Comparison of ENCODE assay signal across 8 cellular contexts in the genomic region with DNA sequence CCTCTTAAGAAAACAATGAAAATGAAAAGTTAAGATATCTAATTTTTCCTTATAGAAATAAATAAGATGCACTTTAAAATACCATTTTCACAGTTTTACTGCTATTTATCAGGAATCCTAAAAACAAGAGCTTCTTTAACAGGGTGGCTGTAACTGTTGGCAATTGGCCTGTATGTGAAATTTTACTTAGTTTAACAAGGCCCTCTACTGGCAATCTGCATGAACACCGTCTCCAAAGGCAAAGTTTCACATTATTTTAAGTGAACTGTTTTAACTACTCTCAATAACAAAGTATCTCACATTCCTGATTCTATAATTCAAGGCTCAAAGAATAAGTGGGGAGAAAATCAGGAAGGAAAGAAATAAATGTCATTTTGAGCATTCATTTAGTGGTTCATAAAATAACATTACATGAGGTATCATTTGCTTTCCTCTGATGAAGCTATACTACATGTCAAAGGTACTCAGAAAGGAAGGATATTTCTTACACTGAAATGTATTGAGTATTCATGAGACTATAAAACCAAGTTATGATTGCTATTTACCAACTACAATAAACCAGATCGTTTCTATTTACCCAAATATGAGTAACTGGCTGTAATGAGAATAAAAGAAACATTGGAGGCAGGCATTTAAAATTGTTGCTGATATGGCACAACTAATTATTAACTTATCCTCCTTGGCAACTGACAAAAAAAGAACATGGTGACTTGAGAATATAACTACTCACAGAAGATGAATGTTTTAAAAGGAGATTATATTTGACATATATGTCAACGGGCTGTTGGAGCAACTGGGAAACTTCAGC. TPM values are rescaled to one million over a fixed set of nuclear protein-coding genes. Genes with fewer than 3 reads are reported as not detected.
DNase-seq lines count a peak whose midpoint lies in the region; ATAC-seq and TF ChIP-seq lines count a peak whose summit lies in the region.

No MANE protein-coding gene starts in this region.

- H3K4me3 Mint-ChIP-seq in nephron: no peak overlapping the region
- H3K4me3 Mint-ChIP-seq in activated naive CD8-positive, alpha-beta T cell treated with anti-CD3 and anti-CD28 coated beads, Interleukin-2, amount 50 U/mL, for 24 hours: no peak overlapping the region

- H3K27ac Mint-ChIP-seq in nephron: peak overlapping the region in 2 of 3 experiments; percentile 10 to 11
- H3K27ac Mint-ChIP-seq in activated naive CD8-positive, alpha-beta T cell treated with anti-CD3 and anti-CD28 coated beads, Interleukin-2, amount 50 U/mL, for 24 hours: no peak overlapping the region

- H3K4me1 Mint-ChIP-seq in nephron: peaks cover 21% of the 10 kb centered on the region
- H3K4me1 Mint-ChIP-seq in activated naive CD8-positive, alpha-beta T cell treated with anti-CD3 and anti-CD28 coated beads, Interleukin-2, amount 50 U/mL, for 24 hours: no peaks in the 10 kb centered on the region

- peaks cover 7% of the 10 kb centered on the region for H3K27me3 Mint-ChIP-seq in nephron (ENCODE audit: low read depth)
- H3K27me3 Mint-ChIP-seq in activated naive CD8-positive, alpha-beta T cell treated with anti-CD3 and anti-CD28 coated beads, Interleukin-2, amount 50 U/mL, for 24 hours: no peaks in the 10 kb centered on the region

- DNase-seq in GM12864 (ENCODE audit: low read depth) (peak; percentile 16), NCI-H774 (lab: John Stamatoyannopoulos, UW) (peak; percentile 54), dermis blood vessel endothelial cell (peak; percentile 77)
- DNase-seq in activated naive CD8-positive, alpha-beta T cell treated with anti-CD3 and anti-CD28 coated beads, Interleukin-2, amount 50 U/mL, for 24 hours: no peak
- no peak for DNase-seq in stimulated activated naive CD4-positive, alpha-beta T cell (lab: John Stamatoyannopoulos, UW)

- no peaks in the 10 kb centered on the region for H3K9me3 Mint-ChIP-seq in nephron
- no peaks in the 10 kb centered on the region for H3K9me3 Mint-ChIP-seq in activated naive CD8-positive, alpha-beta T cell treated with anti-CD3 and anti-CD28 coated beads, Interleukin-2, amount 50 U/mL, for 24 hours

- H3K36me3 Mint-ChIP-seq in nephron (ENCODE audit: low read depth): peaks cover 5% of the 10 kb centered on the region
- H3K36me3 Mint-ChIP-seq in activated naive CD8-positive, alpha-beta T cell treated with anti-CD3 and anti-CD28 coated beads, Interleukin-2, amount 50 U/mL, for 24 hours (ENCODE audit: low read depth): no peaks in the 10 kb centered on the region

- peak; percentile 51 for TF ChIP-seq CTCF in GM12864 (IDR thresholded peaks at IDR 0.05; ENCODE audit: low read depth, low read length, missing control alignments)
- peak; percentile 74 to 88 (median 80) for TF ChIP-seq CTCF in nephron (IDR thresholded peaks at IDR 0.05; ENCODE audit: unreplicated experiment in 3 of 3)

- H3K4me3 ChIP-seq in GM12864 (ENCODE audit: low read depth, low read length): no peak overlapping the region

- ATAC-seq in HG02885 (IDR thresholded peaks at IDR 0.05; ENCODE audit: poor library complexity, unreplicated experiment) (peak; percentile 63), GM21723 (IDR thresholded peaks at IDR 0.05; ENCODE audit: unreplicated experiment) (no peak)
- no peak for ATAC-seq in activated naive CD8-positive, alpha-beta T cell treated with anti-CD3 and anti-CD28 coated beads, Interleukin-2, amount 50 U/mL, for 24 hours

RNA-seq across cellular contexts. Expression of gene NCKAP5, which starts 7.0 kb away (rescaled TPM):
- under 0.01 and 0.05 TPM in 2 replicates for total RNA-seq in dermis blood vessel endothelial cell

Comparison
In these comparisons a context has a peak if more than half of its experiments do, and no peak if none do; other contexts are left out.
1. DNase-seq: peak in GM12864 (single experiment), NCI-H774 (single experiment) and dermis blood vessel endothelial cell (single experiment); none in activated naive CD8-positive, alpha-beta T cell treated with anti-CD3 and anti-CD28 coated beads, Interleukin-2, amount 50 U/mL, for 24 hours (single experiment) and stimulated activated naive CD4-positive, alpha-beta T cell (0 of 6).